In genomic region chr19:8233370-8233769, GRCh38 we compare ENCODE assay signal across 25 cellular contexts. TPM values are rescaled to one million over a fixed set of nuclear protein-coding genes. Genes with fewer than 3 reads are reported as not detected.
"Had no signal": no experiment of that assay in that cellular context is flagged by ENCODE, and none has a peak within 500 bp of the region (broad histone marks: within the 10 kb centered on the region; RNA-seq: fewer than 3 reads in every experiment).

No MANE protein-coding gene starts in this region.

- H3K36me3 ChIP-seq: right lobe of liver, thoracic aorta had no signal

- H3K9me3 ChIP-seq: right lobe of liver, thoracic aorta had no signal

- H3K4me3 ChIP-seq: right lobe of liver, skin epidermis, thoracic aorta, vagina had no signal

- H3K9me3 Mint-ChIP-seq: activated naive CD4-positive, alpha-beta T cell treated with anti-CD3 and anti-CD28 coated beads, Interleukin-2, amount 10 ng/mL, durations not matched to agents 7 days and 5 days; stimulated activated effector memory CD8-positive, alpha-beta T cell treated with anti-CD3 and anti-CD28 coated beads, Interleukin-12 subunit alpha, Interleukin-12 subunit beta, amount 100 ng/mL, for 72 hours; type B pancreatic cell had no signal

- DNase-seq: activated CD4-positive, alpha-beta memory T cell treated with anti-CD3 and anti-CD28 coated beads, Interleukin-2, amount 10 ng/mL, durations not matched to agents 7 days and 5 days; activated CD4-positive, alpha-beta T cell treated with anti-CD3 and anti-CD28 coated beads, Interleukin-2, amount 10 ng/mL, durations not matched to agents 24 days and 14 days; activated effector memory CD4-positive, alpha-beta T cell treated with anti-CD3 and anti-CD28 coated beads, Interleukin-2, amount 50 U/mL, for 16 hours; activated naive CD4-positive, alpha-beta T cell treated with anti-CD3 and anti-CD28 coated beads, Interleukin-2, amount 10 ng/mL, durations not matched to agents 7 days and 5 days; caudate nucleus; effector memory CD4-positive, alpha-beta T cell; foreskin melanocyte; immature natural killer cell; left cardiac atrium; nucleus accumbens; right lobe of liver; stimulated activated CD4-positive, alpha-beta T cell treated with anti-CD3 and anti-CD28 coated beads, Interleukin-2, amount 100 ng/mL, for 24 hours had no signal

- ATAC-seq: activated CD4-positive, CD25-positive, alpha-beta regulatory T cell treated with anti-CD3 and anti-CD28 coated beads, Interleukin-2, amount 50 U/mL, for 24 hours; left cardiac atrium; stimulated activated effector memory CD8-positive, alpha-beta T cell treated with anti-CD3 and anti-CD28 coated beads, Interleukin-12 subunit alpha, Interleukin-12 subunit beta, amount 100 ng/mL, for 72 hours had no signal

- FAIRE-seq: colon had no signal

- H3K4me1 Mint-ChIP-seq: activated CD4-positive, alpha-beta memory T cell treated with anti-CD3 and anti-CD28 coated beads, Interleukin-2, amount 10 ng/mL, durations not matched to agents 7 days and 5 days; activated naive CD4-positive, alpha-beta T cell treated with anti-CD3 and anti-CD28 coated beads, Interleukin-2, amount 10 ng/mL, durations not matched to agents 7 days and 5 days had no signal

- H3K27me3 ChIP-seq: right lobe of liver, vagina had no signal

- H3K27ac ChIP-seq: right lobe of liver, skin epidermis, thoracic aorta, vagina, VCaP had no signal

- H3K27ac Mint-ChIP-seq: activated CD4-positive, alpha-beta memory T cell treated with anti-CD3 and anti-CD28 coated beads, Interleukin-2, amount 10 ng/mL, durations not matched to agents 7 days and 5 days; activated CD4-positive, alpha-beta T cell treated with anti-CD3 and anti-CD28 coated beads, Interleukin-2, amount 10 ng/mL, durations not matched to agents 24 days and 14 days; activated naive CD4-positive, alpha-beta T cell treated with anti-CD3 and anti-CD28 coated beads, Interleukin-2, amount 10 ng/mL, durations not matched to agents 7 days and 5 days; brain; immature natural killer cell; memory B cell; nephron; stimulated activated effector memory CD8-positive, alpha-beta T cell treated with anti-CD3 and anti-CD28 coated beads, Interleukin-12 subunit alpha, Interleukin-12 subunit beta, amount 100 ng/mL, for 72 hours; T-helper 2 cell treated with Interferon-gamma antibody and Interleukin-4, amounts not matched to agents 5 μg/mL and 100 μg/mL, for 36 hours; type B pancreatic cell had no signal

- H3K27me3 Mint-ChIP-seq: activated CD4-positive, alpha-beta memory T cell treated with anti-CD3 and anti-CD28 coated beads, Interleukin-2, amount 10 ng/mL, durations not matched to agents 7 days and 5 days; activated CD4-positive, alpha-beta T cell treated with anti-CD3 and anti-CD28 coated beads, Interleukin-2, amount 10 ng/mL, durations not matched to agents 24 days and 14 days; activated naive CD4-positive, alpha-beta T cell treated with anti-CD3 and anti-CD28 coated beads, Interleukin-2, amount 10 ng/mL, durations not matched to agents 7 days and 5 days; brain; memory B cell; type B pancreatic cell had no signal

- H3K4me3 Mint-ChIP-seq: activated CD4-positive, alpha-beta memory T cell treated with anti-CD3 and anti-CD28 coated beads, Interleukin-2, amount 10 ng/mL, durations not matched to agents 7 days and 5 days; activated CD4-positive, alpha-beta T cell treated with anti-CD3 and anti-CD28 coated beads, Interleukin-2, amount 10 ng/mL, durations not matched to agents 24 days and 14 days; activated naive CD4-positive, alpha-beta T cell treated with anti-CD3 and anti-CD28 coated beads, Interleukin-2, amount 10 ng/mL, durations not matched to agents 7 days and 5 days; brain; immature natural killer cell; memory B cell; nephron; stimulated activated effector memory CD8-positive, alpha-beta T cell treated with anti-CD3 and anti-CD28 coated beads, Interleukin-12 subunit alpha, Interleukin-12 subunit beta, amount 100 ng/mL, for 72 hours; T-helper 2 cell treated with Interferon-gamma antibody and Interleukin-4, amounts not matched to agents 5 μg/mL and 100 μg/mL, for 36 hours; type B pancreatic cell had no signal

RNA-seq across cellular contexts. Expression of gene CERS4, which starts 24.2 kb away (rescaled TPM):
- total RNA-seq: myocyte had no signal
